Comparison of ENCODE assay signal across 9 cellular contexts in genomic region chr17:10327640-10328039, GRCh38. TPM values are rescaled to one million over a fixed set of nuclear protein-coding genes. Genes with fewer than 3 reads are reported as not detected.
A peak's percentile ranks its signal among the peaks of the same experiment; 100 is the strongest.
DNase-seq lines count a peak whose midpoint lies in the region; ATAC-seq and TF ChIP-seq lines count a peak whose summit lies in the region.
"Had no signal": no experiment of that assay in that cellular context is flagged by ENCODE, and none has a peak within 500 bp of the region (broad histone marks: within the 10 kb centered on the region; RNA-seq: fewer than 3 reads in every experiment).

No MANE protein-coding gene starts in this region.

- H3K27ac Mint-ChIP-seq in activated naive CD8-positive, alpha-beta T cell treated with anti-CD3 and anti-CD28 coated beads, Interleukin-2, amount 10 ng/mL, durations not matched to agents 7 days and 5 days: no peak overlapping the region

- H3K4me1 Mint-ChIP-seq in activated naive CD8-positive, alpha-beta T cell treated with anti-CD3 and anti-CD28 coated beads, Interleukin-2, amount 10 ng/mL, durations not matched to agents 7 days and 5 days: no peaks in the 10 kb centered on the region

- DNase-seq in NCI-H2107 treated with DMSO at 0.1 percent for 48 hours (lab: John Stamatoyannopoulos, UW; ENCODE audit: unreplicated experiment): peak; percentile 8
- no peak for DNase-seq in NCI-H2107 (lab: John Stamatoyannopoulos, UW)
- peak; percentile 3 to 46 for DNase-seq in Kasumi-1 (lab: John Stamatoyannopoulos, UW)
- DNase-seq in activated naive CD8-positive, alpha-beta T cell treated with anti-CD3 and anti-CD28 coated beads, Interleukin-2, amount 10 ng/mL, durations not matched to agents 7 days and 5 days: peak; percentile 72
- peak; percentile 73 to 76 for DNase-seq in heart right ventricle
- peak; percentile 18 for DNase-seq in putamen (ENCODE audit: low spot score)

- peaks cover 0 to 15% (median 4%) of the 10 kb centered on the region in 7 donors for H3K27me3 ChIP-seq in heart right ventricle

- POLR2A ChIA-PET in activated naive CD8-positive, alpha-beta T cell treated with anti-CD3 and anti-CD28 coated beads, Interleukin-2, amount 10 ng/mL, durations not matched to agents 7 days and 5 days (lab: Charles Lee): no interaction called here

- H3K9me3 Mint-ChIP-seq in activated naive CD8-positive, alpha-beta T cell treated with anti-CD3 and anti-CD28 coated beads, Interleukin-2, amount 10 ng/mL, durations not matched to agents 7 days and 5 days: no peaks in the 10 kb centered on the region

- H3K27ac ChIP-seq in heart right ventricle: no peak overlapping the region

- no peaks in the 10 kb centered on the region for H3K9me3 ChIP-seq in heart right ventricle

- H3K4me1 ChIP-seq in heart right ventricle: no peaks in the 10 kb centered on the region

- H3K36me3 ChIP-seq in heart right ventricle: no peaks in the 10 kb centered on the region

- H3K4me3 Mint-ChIP-seq in activated naive CD8-positive, alpha-beta T cell treated with anti-CD3 and anti-CD28 coated beads, Interleukin-2, amount 10 ng/mL, durations not matched to agents 7 days and 5 days: no peak overlapping the region

- H3K36me3 Mint-ChIP-seq in activated naive CD8-positive, alpha-beta T cell treated with anti-CD3 and anti-CD28 coated beads, Interleukin-2, amount 10 ng/mL, durations not matched to agents 7 days and 5 days: no peaks in the 10 kb centered on the region

- intact Hi-C loops in heart right ventricle (cut with DNase I): loop anchor here in 8 of 10 donors (2.0 to 5.0 kb wide), 4 partner anchors 285 to 291 kb away; no protein-coding TSS in a partner anchor

- H3K27me3 Mint-ChIP-seq in activated naive CD8-positive, alpha-beta T cell treated with anti-CD3 and anti-CD28 coated beads, Interleukin-2, amount 10 ng/mL, durations not matched to agents 7 days and 5 days: no peaks in the 10 kb centered on the region

- peak; percentile 78 to 97 (median 89) for TF ChIP-seq CTCF in heart right ventricle (IDR thresholded peaks at IDR 0.05)

- no peak overlapping the region for H3K4me3 ChIP-seq in heart right ventricle

- 35 to 37% methylated on average over 10 of the region's 10 CpGs for WGBS in heart right ventricle, 2 donors

- ATAC-seq in SK-N-SH treated with all-trans-retinoic acid at 6 μM for 48 hours (peak; percentile 94), heart right ventricle (peak in 7 of 8 donors; percentile 53 to 75 (median 67)), GM21515 (IDR thresholded peaks at IDR 0.05; ENCODE audit: unreplicated experiment) (no peak)
- no peak for ATAC-seq in activated naive CD8-positive, alpha-beta T cell treated with anti-CD3 and anti-CD28 coated beads, Interleukin-2, amount 10 ng/mL, durations not matched to agents 7 days and 5 days (ENCODE audit: low read depth)

TF ChIP-seq in SK-N-SH treated with all-trans-retinoic acid at 6 μM for 48 hours, 23 proteins besides CTCF, POLR2A, EP300 and RAD21:
- TF ChIP-seq POU6F1 (CRISPR knock-in tag; IDR thresholded peaks at IDR 0.05; ENCODE audit: borderline replicate concordance, low read depth) (no peak), CSDC2 (CRISPR knock-in tag; IDR thresholded peaks at IDR 0.05) (no peak), RARB (CRISPR knock-in tag; IDR thresholded peaks at IDR 0.05) (no peak), TOX (CRISPR knock-in tag; IDR thresholded peaks at IDR 0.05; ENCODE audit: borderline replicate concordance) (no peak), BACH2 (CRISPR knock-in tag; IDR thresholded peaks at IDR 0.05; ENCODE audit: borderline replicate concordance) (no peak), ZNF565 (CRISPR knock-in tag; conservative IDR thresholded peaks at IDR 0.05; ENCODE audit: low read depth) (no peak), ARNTL (CRISPR knock-in tag; IDR thresholded peaks at IDR 0.05; ENCODE audit: borderline replicate concordance, low read depth) (no peak), ZC3H10 (CRISPR knock-in tag; IDR thresholded peaks at IDR 0.05) (no peak), ZFP3 (CRISPR knock-in tag; IDR thresholded peaks at IDR 0.05) (no peak)

RNA-seq across cellular contexts. Expression of gene MYH13, which starts 45.2 kb away (rescaled TPM):
- total RNA-seq in activated naive CD8-positive, alpha-beta T cell treated with anti-CD3 and anti-CD28 coated beads, Interleukin-2, amount 10 ng/mL, durations not matched to agents 7 days and 5 days: not detected
- not detected for total RNA-seq in heart right ventricle
- not detected for polyA plus RNA-seq in heart right ventricle
- total RNA-seq: temporal lobe had no signal

Comparison
In these comparisons a context has a peak if more than half of its experiments do, and no peak if none do; other contexts are left out.
1. ATAC-seq: peak in SK-N-SH treated with all-trans-retinoic acid at 6 μM for 48 hours (single experiment) and heart right ventricle (7 of 8); none in activated naive CD8-positive, alpha-beta T cell treated with anti-CD3 and anti-CD28 coated beads, Interleukin-2, amount 10 ng/mL, durations not matched to agents 7 days and 5 days (single experiment) and GM21515 (single experiment).